Comparison of ENCODE assay signal across 17 cellular contexts in genomic region chr12:80189241-80189640, GRCh38.
A peak's percentile ranks its signal among the peaks of the same experiment; 100 is the strongest.
DNase-seq lines count a peak whose midpoint lies in the region; ATAC-seq lines count a peak whose summit lies in the region.
"Had no signal": no experiment of that assay in that cellular context is flagged by ENCODE, and none has a peak within 500 bp of the region (broad histone marks: within the 10 kb centered on the region; RNA-seq: fewer than 3 reads in every experiment).

No MANE protein-coding gene starts in this region.

- H3K9me3 ChIP-seq in SJSA1 (replicated peaks) = no peaks in the 10 kb centered on the region
- no peaks in the 10 kb centered on the region for H3K9me3 ChIP-seq in skeletal muscle satellite cell (replicated peaks; ENCODE audit: low read length)

- peak overlapping the region; percentile 48 for H3K4me2 ChIP-seq in skeletal muscle satellite cell (ENCODE audit: low read length)

- no peaks in the 10 kb centered on the region for H3K36me3 Mint-ChIP-seq in stimulated activated effector memory CD8-positive, alpha-beta T cell treated with anti-CD3 and anti-CD28 coated beads, Interleukin-12 subunit alpha, Interleukin-12 subunit beta, amount 100 ng/mL, for 72 hours
- H3K36me3 Mint-ChIP-seq: T-cell, WTC11 had no signal

- ATAC-seq in stimulated activated effector memory CD8-positive, alpha-beta T cell treated with anti-CD3 and anti-CD28 coated beads, Interleukin-12 subunit alpha, Interleukin-12 subunit beta, amount 100 ng/mL, for 72 hours = no peak
- ATAC-seq: HCT116, right cardiac atrium, T-cell, WTC11 had no signal

- peaks cover 11% of the 10 kb centered on the region for H3K4me1 Mint-ChIP-seq in stimulated activated effector memory CD8-positive, alpha-beta T cell treated with anti-CD3 and anti-CD28 coated beads, Interleukin-12 subunit alpha, Interleukin-12 subunit beta, amount 100 ng/mL, for 72 hours
- H3K4me1 Mint-ChIP-seq: T-cell had no signal

- H3K9me3 Mint-ChIP-seq in stimulated activated effector memory CD8-positive, alpha-beta T cell treated with anti-CD3 and anti-CD28 coated beads, Interleukin-12 subunit alpha, Interleukin-12 subunit beta, amount 100 ng/mL, for 72 hours = no peaks in the 10 kb centered on the region
- H3K9me3 Mint-ChIP-seq: activated T-helper 2 cell treated with anti-CD3 and anti-CD28 coated beads, Interferon-gamma antibody, Interleukin-2, Interleukin-4, amounts not matched to agents 10 μg/mL and 5 μg/mL and 100 μg/mL, durations not matched to agents 14 hours and 24 hours and 36 hours; neural crest cell; T-cell; WTC11 had no signal

- no peak overlapping the region for H3K4me3 Mint-ChIP-seq in stimulated activated effector memory CD8-positive, alpha-beta T cell treated with anti-CD3 and anti-CD28 coated beads, Interleukin-12 subunit alpha, Interleukin-12 subunit beta, amount 100 ng/mL, for 72 hours
- H3K4me3 Mint-ChIP-seq: neural crest cell, T-cell, WTC11 had no signal

- H3K9ac ChIP-seq in skeletal muscle satellite cell (ENCODE audit: low read depth, low read length) = peak overlapping the region; percentile 8

- H3K27me3 ChIP-seq in SJSA1 (replicated peaks) (no peaks in the 10 kb centered on the region), skeletal muscle satellite cell (ENCODE audit: control insufficient read depth, insufficient read depth, low read length) (no peaks in the 10 kb centered on the region)

- H3K27ac Mint-ChIP-seq in stimulated activated effector memory CD8-positive, alpha-beta T cell treated with anti-CD3 and anti-CD28 coated beads, Interleukin-12 subunit alpha, Interleukin-12 subunit beta, amount 100 ng/mL, for 72 hours = no peak overlapping the region
- H3K27ac Mint-ChIP-seq: activated T-helper 2 cell treated with anti-CD3 and anti-CD28 coated beads, Interferon-gamma antibody, Interleukin-2, Interleukin-4, amounts not matched to agents 10 μg/mL and 5 μg/mL and 100 μg/mL, durations not matched to agents 14 hours and 24 hours and 36 hours; T-cell; WTC11 had no signal

- H3K4me3 ChIP-seq in SJSA1 (no peak overlapping the region), skeletal muscle satellite cell (ENCODE audit: low read length) (no peak overlapping the region)

- no peaks in the 10 kb centered on the region for H3K36me3 ChIP-seq in SJSA1
- H3K36me3 ChIP-seq in skeletal muscle satellite cell (ENCODE audit: insufficient read depth, low read length) = no peaks in the 10 kb centered on the region

- H3K27ac ChIP-seq in SJSA1 = peak overlapping the region; percentile 46

- DNase-seq in EL (peak; percentile 76), SJSA1 (ENCODE audit: low read depth in 1 of 2, low spot score in 2 of 2) (peak in 1 of 2 experiments; percentile 68), fibroblast of peridontal ligament (ENCODE audit: extremely low read depth) (peak; percentile 98), SKM-1 (lab: John Stamatoyannopoulos, UW; ENCODE audit: unreplicated experiment) (no peak)
- DNase-seq in stimulated activated effector memory CD8-positive, alpha-beta T cell treated with anti-CD3 and anti-CD28 coated beads, Interleukin-12 subunit alpha, Interleukin-12 subunit beta, amount 100 ng/mL, for 72 hours (ENCODE audit: low spot score in 2 of 2) = no peak
- no peak for DNase-seq in activated naive CD4-positive, alpha-beta T cell treated with anti-CD3 and anti-CD28 coated beads, Interleukin-2, amount 50 U/mL, for 16 hours
- DNase-seq: aorta; foreskin melanocyte; NCI-H1092; right cardiac atrium; stimulated activated CD4-positive, alpha-beta T cell treated with anti-CD3 and anti-CD28 coated beads, Interleukin-2, amount 100 ng/mL, for 48 hours; T-cell had no signal

- H3K4me1 ChIP-seq in SJSA1 (replicated peaks) (peaks cover 42% of the 10 kb centered on the region), skeletal muscle satellite cell (ENCODE audit: control insufficient read depth, insufficient read depth, low read length) (peaks cover 52% of the 10 kb centered on the region)

Comparison
In these comparisons a context has a peak if more than half of its experiments do, and no peak if none do; other contexts are left out.
1. DNase-seq: peak in EL (single experiment) and fibroblast of peridontal ligament (single experiment); none in stimulated activated effector memory CD8-positive, alpha-beta T cell treated with anti-CD3 and anti-CD28 coated beads, Interleukin-12 subunit alpha, Interleukin-12 subunit beta, amount 100 ng/mL, for 72 hours (0 of 2), activated naive CD4-positive, alpha-beta T cell treated with anti-CD3 and anti-CD28 coated beads, Interleukin-2, amount 50 U/mL, for 16 hours (single experiment) and SKM-1 (single experiment).